In the genomic region with DNA sequence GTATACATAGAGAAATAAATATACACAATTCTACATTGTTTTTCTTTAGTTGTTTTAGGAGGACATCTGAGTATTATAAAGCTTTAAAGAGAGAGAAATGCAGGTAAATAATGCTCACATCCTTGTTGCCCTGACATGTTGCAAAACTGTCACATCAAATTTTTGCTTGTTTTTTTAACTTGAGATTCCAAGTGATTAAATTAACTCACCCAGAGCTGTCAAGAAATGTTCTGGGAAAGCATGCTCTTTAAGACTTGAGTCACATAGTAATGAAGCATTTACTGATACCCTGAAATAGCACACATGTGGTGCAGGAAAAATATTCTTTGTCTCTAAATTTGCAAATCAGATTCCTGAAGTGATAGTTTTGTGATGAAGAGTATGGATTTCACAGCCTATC, we compare ENCODE assay signal across 21 cellular contexts.
"Had no signal": no experiment of that assay in that cellular context is flagged by ENCODE, and none has a peak within 500 bp of the region (broad histone marks: within the 10 kb centered on the region; RNA-seq: fewer than 3 reads in every experiment).

No MANE protein-coding gene starts in this region.

- H3K4me3 ChIP-seq: SJSA1, SK-N-MC had no signal

- H3K4me1 ChIP-seq: SJSA1 had no signal

- DNase-seq: KBM-7, MV-4-11, NCI-H1048, NCI-H1105, NCI-H1417, NCI-H1436 treated with DMSO at 0.1 percent for 48 hours, NCI-H1694 treated with DMSO at 0.1 percent for 48 hours, NCI-H1930, NCI-H2081 treated with DMSO at 0.1 percent for 48 hours, NCI-H2171, NCI-H226, NCI-H446, NCI-H510A, NCI-H524 treated with DMSO at 0.1 percent for 48 hours, NCI-H69, NCI-H774, Right ventricle myocardium superior, RPMI8226, SIG-M5 had no signal

- H3K9me3 ChIP-seq: SJSA1 had no signal

- H3K27me3 ChIP-seq: SJSA1 had no signal

- H3K27ac ChIP-seq: SJSA1, SK-N-MC had no signal

- H3K36me3 ChIP-seq: SJSA1 had no signal
